Comparison of ENCODE assay signal across 8 cellular contexts in genomic region chr1:21175324-21175669, GRCh38. TPM values are rescaled to one million over a fixed set of nuclear protein-coding genes. Genes with fewer than 3 reads are reported as not detected.
DNase-seq lines count a peak whose midpoint lies in the region; ATAC-seq and TF ChIP-seq lines count a peak whose summit lies in the region.

No MANE protein-coding gene starts in this region.

- no peak overlapping the region for H2AFZ ChIP-seq in GM23338

- peaks cover 20% of the 10 kb centered on the region for H3K36me3 Mint-ChIP-seq in GM23338 (ENCODE audit: low read depth)

- no peak for ATAC-seq in GM23338
- peak in 1 of 2 donors; percentile 14 for ATAC-seq in lower lobe of right lung
- ATAC-seq in HG03469 (IDR thresholded peaks at IDR 0.05; ENCODE audit: unreplicated experiment): no peak
- no peak for ATAC-seq in GM21786 (IDR thresholded peaks at IDR 0.05; ENCODE audit: unreplicated experiment)

- TF ChIP-seq CTCF in 22Rv1 (IDR thresholded peaks at IDR 0.05): no peak
- TF ChIP-seq CTCF in GM23338 (conservative IDR thresholded peaks at IDR 0.05; ENCODE audit: low read depth in 2 of 2): no peak
- no peak for TF ChIP-seq CTCF in coronary artery (IDR thresholded peaks at IDR 0.05)
- no peak for TF ChIP-seq CTCF in lower lobe of right lung (IDR thresholded peaks at IDR 0.05)
- TF ChIP-seq CTCF in suprapubic skin (IDR thresholded peaks at IDR 0.05): no peak

- H3K4me1 Mint-ChIP-seq in GM23338: peaks cover 18% of the 10 kb centered on the region

- H3K9me3 ChIP-seq in lower lobe of right lung (no peaks in the 10 kb centered on the region), suprapubic skin (no peaks in the 10 kb centered on the region)

- H3K4me3 Mint-ChIP-seq in GM23338: peak overlapping the region; percentile 83

- H3K4me2 ChIP-seq in GM23338: peak overlapping the region; percentile 92

- 0 out of 2 replicates have a peak, but pooled peaks cover 3% of the 10 kb centered on the region for H3F3A ChIP-seq in GM23338 (replicated peaks; ENCODE audit: low read depth)

- no peak for DNase-seq in GM23338 (ENCODE audit: low spot score)
- peak; percentile 50 for DNase-seq in SW480 (ENCODE audit: low spot score)
- no peak for DNase-seq in coronary artery (ENCODE audit: low spot score)
- peak; percentile 79 for DNase-seq in lower lobe of right lung
- peak in 1 of 2 donors; percentile 74 for DNase-seq in suprapubic skin (ENCODE audit: low spot score in 2 of 2)

- intact Hi-C loops in lower lobe of right lung (cut with DNase I): no loop called here

- 0% methylated on average over 6 of the region's 6 CpGs for WGBS in suprapubic skin

- no peak for TF ChIP-seq EP300 in suprapubic skin (IDR thresholded peaks at IDR 0.05)

- peaks cover 31% of the 10 kb centered on the region for H4K20me1 ChIP-seq in GM23338 (replicated peaks; ENCODE audit: insufficient read depth)

- TF ChIP-seq POLR2A in suprapubic skin (IDR thresholded peaks at IDR 0.05): no peak

- H3K27me3 Mint-ChIP-seq in GM23338 (ENCODE audit: insufficient read depth, low read depth, poor library complexity): peaks cover 16% of the 10 kb centered on the region

- H3K27ac ChIP-seq in 22Rv1 (peak overlapping the region; percentile 77), GM23338 (ENCODE audit: low read depth) (0 out of 2 replicates have a peak overlapping the region, but pooled peaks have one; percentile 7), coronary artery (peak overlapping the region; percentile 91 to 95), lower lobe of right lung (peak overlapping the region; percentile 93), suprapubic skin (peak overlapping the region; percentile 92)

- H3K36me3 ChIP-seq in GM23338 (ENCODE audit: insufficient read depth) (peaks cover 4% of the 10 kb centered on the region; the same call in 1 of the 2 replicates), lower lobe of right lung (no peaks in the 10 kb centered on the region), suprapubic skin (no peaks in the 10 kb centered on the region)

- H3K4me3 ChIP-seq in GM23338 (peak overlapping the region; percentile 96), coronary artery (peak overlapping the region; percentile 79), lower lobe of right lung (peak overlapping the region; percentile 89), suprapubic skin (peak overlapping the region; percentile 90)

- H3K27ac Mint-ChIP-seq in GM23338: peak overlapping the region; percentile 37

- peaks cover 18% of the 10 kb centered on the region for H3K4me1 ChIP-seq in GM23338 (ENCODE audit: insufficient read depth)
- peaks cover 29% of the 10 kb centered on the region for H3K4me1 ChIP-seq in lower lobe of right lung
- peaks cover 37% of the 10 kb centered on the region for H3K4me1 ChIP-seq in suprapubic skin

- H3K9me2 ChIP-seq in GM23338 (ENCODE audit: insufficient read depth): no peaks in the 10 kb centered on the region

- H3K27me3 ChIP-seq in GM23338 (ENCODE audit: insufficient read depth) (peaks cover 11% of the 10 kb centered on the region; the same call in 1 of the 2 replicates), lower lobe of right lung (ENCODE audit: low read depth) (no peaks in the 10 kb centered on the region), suprapubic skin (no peaks in the 10 kb centered on the region)

- H3K79me2 ChIP-seq in GM23338 (replicated peaks; ENCODE audit: insufficient read depth): peaks cover 57% of the 10 kb centered on the region

- no peaks in the 10 kb centered on the region for H3K9me3 Mint-ChIP-seq in GM23338

TF ChIP-seq in GM23338, 12 proteins besides CTCF, POLR2A, EP300 and RAD21 (continues in another document):
- TF ChIP-seq ETS1 (IDR thresholded peaks at IDR 0.05) (no peak), ZNF114 (CRISPR knock-in tag; IDR thresholded peaks at IDR 0.05) (no peak), EZH2phosphoT487 (IDR thresholded peaks at IDR 0.05; ENCODE audit: unreplicated experiment) (no peak), POLR2AphosphoS5 (IDR thresholded peaks at IDR 0.05; ENCODE audit: low read depth) (no peak), REST (IDR thresholded peaks at IDR 0.05; ENCODE audit: unreplicated experiment) (no peak), NANOG (IDR thresholded peaks at IDR 0.05; ENCODE audit: borderline replicate concordance) (no peak), STAT1 (IDR thresholded peaks at IDR 0.05; ENCODE audit: unreplicated experiment) (no peak), CREB1 (CRISPR knock-in tag; IDR thresholded peaks at IDR 0.05; ENCODE audit: low read depth) (no peak)

RNA-seq across cellular contexts. Expression of gene EIF4G3, which starts 1.4 kb away (rescaled TPM):
- total RNA-seq in GM23338 (2014; rRNA removed; shearing (Covaris generic)): 63.4 and 68.1 TPM in 2 replicates
- polyA plus RNA-seq in GM23338 (2016; fragmentation: Nextera tagmentation; extraction: Ambion mirVana): 36.5 and 37.9 TPM in 2 replicates
- 43.0 TPM for total RNA-seq in lower lobe of right lung
- 10 to 100 TPM; 32.9 to 40.6 (median 39.5) TPM for total RNA-seq in suprapubic skin

Comparison
In these comparisons a context has a peak if more than half of its experiments do, and no peak if none do; other contexts are left out.
1. H3K27ac ChIP-seq: peak in every context shown above with its lines; median percentile 93 in coronary artery; 93 in lower lobe of right lung; 92 in suprapubic skin; 77 in 22Rv1; 7 in GM23338.
2. DNase-seq: peak in SW480 (single experiment) and lower lobe of right lung (single experiment); none in GM23338 (single experiment) and coronary artery (single experiment).
3. Peak in every context shown above with its lines, with median percentiles within 50 percentile points of each other: H3K4me3 ChIP-seq.